ENCODE assay signal across 1 cellular context in genomic region chr11:68436985-68437926, GRCh38.
A peak's percentile ranks its signal among the peaks of the same experiment; 100 is the strongest.
TF ChIP-seq lines count a peak whose summit lies in the region.

No MANE protein-coding gene starts in this region.

TF ChIP-seq in K562, 482 proteins besides CTCF, POLR2A, EP300 and RAD21 (continued from another document and continues in another):
- TF ChIP-seq, protein P1, sequence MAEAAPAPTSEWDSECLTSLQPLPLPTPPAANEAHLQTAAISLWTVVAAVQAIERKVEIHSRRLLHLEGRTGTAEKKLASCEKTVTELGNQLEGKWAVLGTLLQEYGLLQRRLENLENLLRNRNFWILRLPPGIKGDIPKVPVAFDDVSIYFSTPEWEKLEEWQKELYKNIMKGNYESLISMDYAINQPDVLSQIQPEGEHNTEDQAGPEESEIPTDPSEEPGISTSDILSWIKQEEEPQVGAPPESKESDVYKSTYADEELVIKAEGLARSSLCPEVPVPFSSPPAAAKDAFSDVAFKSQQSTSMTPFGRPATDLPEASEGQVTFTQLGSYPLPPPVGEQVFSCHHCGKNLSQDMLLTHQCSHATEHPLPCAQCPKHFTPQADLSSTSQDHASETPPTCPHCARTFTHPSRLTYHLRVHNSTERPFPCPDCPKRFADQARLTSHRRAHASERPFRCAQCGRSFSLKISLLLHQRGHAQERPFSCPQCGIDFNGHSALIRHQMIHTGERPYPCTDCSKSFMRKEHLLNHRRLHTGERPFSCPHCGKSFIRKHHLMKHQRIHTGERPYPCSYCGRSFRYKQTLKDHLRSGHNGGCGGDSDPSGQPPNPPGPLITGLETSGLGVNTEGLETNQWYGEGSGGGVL (CRISPR knock-in tag; IDR thresholded peaks at IDR 0.05): no peak
- TF ChIP-seq STAT5A (IDR thresholded peaks at IDR 0.05; ENCODE audit: borderline replicate concordance, low read length) (no peak), HEY1 (CRISPR knock-in tag; IDR thresholded peaks at IDR 0.05; ENCODE audit: borderline replicate concordance) (no peak), IRF9 (tag; IDR thresholded peaks at IDR 0.05) (no peak), SPI1 (IDR thresholded peaks at IDR 0.05; ENCODE audit: borderline replicate concordance, low read depth, low read length) (no peak), HDAC8 (tag; IDR thresholded peaks at IDR 0.05) (no peak), SAP30 (IDR thresholded peaks at IDR 0.05; ENCODE audit: borderline replicate concordance, insufficient read depth, low read depth, low read length, poor library complexity, severe bottlenecking) (no peak), POLR2B (IDR thresholded peaks at IDR 0.05; ENCODE audit: low read depth, partially characterized antibody) (no peak), SMARCA4 (IDR thresholded peaks at IDR 0.05) (peak; percentile 62), HDAC1 (IDR thresholded peaks at IDR 0.05) (0 out of 4 replicates have a peak, but pooled peaks of 1 of the 2 experiments have one; percentile 9), MLLT1 (IDR thresholded peaks at IDR 0.05) (peak in 1 of 2 experiments; percentile 92; a peak in 2 of 4 replicates), ZFX (CRISPR knock-in tag; IDR thresholded peaks at IDR 0.05) (peak; percentile 80), CEBPG (CRISPR knock-in tag; IDR thresholded peaks at IDR 0.05) (no peak), CEBPG (tag; conservative IDR thresholded peaks at IDR 0.05 in 1 of 2, IDR thresholded peaks at IDR 0.05 in 1 of 2) (no peak), HCFC1 (IDR thresholded peaks at IDR 0.05; ENCODE audit: low read depth, low read length) (no peak), LCOR (CRISPR knock-in tag; IDR thresholded peaks at IDR 0.05) (0 out of 2 replicates have a peak, but pooled peaks have one; percentile 56), THRAP3 (IDR thresholded peaks at IDR 0.05; ENCODE audit: borderline replicate concordance) (0 out of 2 replicates have a peak, but pooled peaks have one; percentile 59), ZNF444 (CRISPR knock-in tag; IDR thresholded peaks at IDR 0.05) (no peak), ZNF655 (CRISPR knock-in tag; IDR thresholded peaks at IDR 0.05) (no peak), WHSC1 (IDR thresholded peaks at IDR 0.05; ENCODE audit: low read length) (no peak), LARP7 (IDR thresholded peaks at IDR 0.05) (no peak), MED1 (CRISPR knock-in tag; IDR thresholded peaks at IDR 0.05; ENCODE audit: borderline replicate concordance) (no peak), ZNF146 (CRISPR knock-in tag; IDR thresholded peaks at IDR 0.05; ENCODE audit: unreplicated experiment) (no peak), MCM7 (IDR thresholded peaks at IDR 0.05) (no peak), KLF10 (CRISPR knock-in tag; IDR thresholded peaks at IDR 0.05) (no peak), MTA2 (IDR thresholded peaks at IDR 0.05; ENCODE audit: low read depth) (no peak), MEIS2 (IDR thresholded peaks at IDR 0.05; ENCODE audit: partially characterized antibody) (peak; percentile 6), SMARCA5 (IDR thresholded peaks at IDR 0.05) (peak; percentile 55; the same call in 1 of the 2 replicates), SIX5 (IDR thresholded peaks at IDR 0.05; ENCODE audit: borderline replicate concordance in 1 of 2, insufficient read depth in 1 of 2, low read depth in 1 of 2, low read length in 2 of 2) (no peak), ZC3H11A (IDR thresholded peaks at IDR 0.05; ENCODE audit: low read depth, low read length) (no peak), ZBTB17 (CRISPR knock-in tag; IDR thresholded peaks at IDR 0.05) (no peak), TEAD4 (IDR thresholded peaks at IDR 0.05; ENCODE audit: low read length) (no peak), TEAD4 (CRISPR knock-in tag; IDR thresholded peaks at IDR 0.05; ENCODE audit: borderline replicate concordance) (no peak), CBFA2T2 (conservative IDR thresholded peaks at IDR 0.05) (no peak), CREB1 (IDR thresholded peaks at IDR 0.05) (no peak), CREB1 (CRISPR knock-in tag; IDR thresholded peaks at IDR 0.05) (0 out of 2 replicates have a peak, but pooled peaks have one; percentile 47), NRF1 (conservative IDR thresholded peaks at IDR 0.05 in 1 of 2, IDR thresholded peaks at IDR 0.05 in 1 of 2) (no peak; a peak in 2 of 4 replicates), CBX1 (IDR thresholded peaks at IDR 0.05; ENCODE audit: low read depth) (no peak), ZBTB8A (IDR thresholded peaks at IDR 0.05; ENCODE audit: partially characterized antibody) (no peak), GABPB2 (CRISPR knock-in tag; conservative IDR thresholded peaks at IDR 0.05) (no peak), BRF1 (IDR thresholded peaks at IDR 0.05; ENCODE audit: borderline replicate concordance, extremely low read depth, insufficient read length) (no peak), TAF1 (IDR thresholded peaks at IDR 0.05; ENCODE audit: control insufficient read depth, extremely low read depth, insufficient read depth, low read length, severe bottlenecking) (no peak), IRF1 (CRISPR knock-in tag; IDR thresholded peaks at IDR 0.05; ENCODE audit: borderline replicate concordance) (no peak)
- TF ChIP-seq, protein P2, sequence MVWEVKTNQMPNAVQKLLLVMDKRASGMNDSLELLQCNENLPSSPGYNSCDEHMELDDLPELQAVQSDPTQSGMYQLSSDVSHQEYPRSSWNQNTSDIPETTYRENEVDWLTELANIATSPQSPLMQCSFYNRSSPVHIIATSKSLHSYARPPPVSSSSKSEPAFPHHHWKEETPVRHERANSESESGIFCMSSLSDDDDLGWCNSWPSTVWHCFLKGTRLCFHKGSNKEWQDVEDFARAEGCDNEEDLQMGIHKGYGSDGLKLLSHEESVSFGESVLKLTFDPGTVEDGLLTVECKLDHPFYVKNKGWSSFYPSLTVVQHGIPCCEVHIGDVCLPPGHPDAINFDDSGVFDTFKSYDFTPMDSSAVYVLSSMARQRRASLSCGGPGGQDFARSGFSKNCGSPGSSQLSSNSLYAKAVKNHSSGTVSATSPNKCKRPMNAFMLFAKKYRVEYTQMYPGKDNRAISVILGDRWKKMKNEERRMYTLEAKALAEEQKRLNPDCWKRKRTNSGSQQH (CRISPR knock-in tag; IDR thresholded peaks at IDR 0.05): no peak
- TF ChIP-seq, protein P3, sequence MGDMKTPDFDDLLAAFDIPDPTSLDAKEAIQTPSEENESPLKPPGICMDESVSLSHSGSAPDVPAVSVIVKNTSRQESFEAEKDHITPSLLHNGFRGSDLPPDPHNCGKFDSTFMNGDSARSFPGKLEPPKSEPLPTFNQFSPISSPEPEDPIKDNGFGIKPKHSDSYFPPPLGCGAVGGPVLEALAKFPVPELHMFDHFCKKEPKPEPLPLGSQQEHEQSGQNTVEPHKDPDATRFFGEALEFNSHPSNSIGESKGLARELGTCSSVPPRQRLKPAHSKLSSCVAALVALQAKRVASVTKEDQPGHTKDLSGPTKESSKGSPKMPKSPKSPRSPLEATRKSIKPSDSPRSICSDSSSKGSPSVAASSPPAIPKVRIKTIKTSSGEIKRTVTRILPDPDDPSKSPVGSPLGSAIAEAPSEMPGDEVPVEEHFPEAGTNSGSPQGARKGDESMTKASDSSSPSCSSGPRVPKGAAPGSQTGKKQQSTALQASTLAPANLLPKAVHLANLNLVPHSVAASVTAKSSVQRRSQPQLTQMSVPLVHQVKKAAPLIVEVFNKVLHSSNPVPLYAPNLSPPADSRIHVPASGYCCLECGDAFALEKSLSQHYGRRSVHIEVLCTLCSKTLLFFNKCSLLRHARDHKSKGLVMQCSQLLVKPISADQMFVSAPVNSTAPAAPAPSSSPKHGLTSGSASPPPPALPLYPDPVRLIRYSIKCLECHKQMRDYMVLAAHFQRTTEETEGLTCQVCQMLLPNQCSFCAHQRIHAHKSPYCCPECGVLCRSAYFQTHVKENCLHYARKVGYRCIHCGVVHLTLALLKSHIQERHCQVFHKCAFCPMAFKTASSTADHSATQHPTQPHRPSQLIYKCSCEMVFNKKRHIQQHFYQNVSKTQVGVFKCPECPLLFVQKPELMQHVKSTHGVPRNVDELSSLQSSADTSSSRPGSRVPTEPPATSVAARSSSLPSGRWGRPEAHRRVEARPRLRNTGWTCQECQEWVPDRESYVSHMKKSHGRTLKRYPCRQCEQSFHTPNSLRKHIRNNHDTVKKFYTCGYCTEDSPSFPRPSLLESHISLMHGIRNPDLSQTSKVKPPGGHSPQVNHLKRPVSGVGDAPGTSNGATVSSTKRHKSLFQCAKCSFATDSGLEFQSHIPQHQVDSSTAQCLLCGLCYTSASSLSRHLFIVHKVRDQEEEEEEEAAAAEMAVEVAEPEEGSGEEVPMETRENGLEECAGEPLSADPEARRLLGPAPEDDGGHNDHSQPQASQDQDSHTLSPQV (IDR thresholded peaks at IDR 0.05): peak; percentile 88
